Comparison of ENCODE assay signal across 8 cellular contexts in the genomic region with DNA sequence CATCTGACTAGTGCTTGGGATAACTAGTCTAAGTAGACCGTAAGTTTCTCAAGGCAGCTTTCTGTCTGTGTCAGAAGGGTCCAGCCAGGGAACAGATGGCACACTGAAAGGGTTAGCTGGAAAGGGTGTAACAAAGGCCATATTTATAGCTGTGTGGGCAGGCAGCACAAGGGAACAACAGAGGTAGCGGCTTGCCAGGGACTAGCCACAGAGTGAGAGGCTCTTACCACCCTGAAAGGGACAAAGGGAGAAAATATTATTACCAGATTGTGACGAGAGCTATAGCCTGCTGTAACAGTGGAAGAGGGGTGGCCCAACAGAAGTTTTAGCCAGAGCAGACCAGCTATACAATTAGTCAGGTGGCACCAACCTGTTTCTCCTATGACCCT.
DNase-seq lines count a peak whose midpoint lies in the region; ATAC-seq and TF ChIP-seq lines count a peak whose summit lies in the region.
"Had no signal": no experiment of that assay in that cellular context is flagged by ENCODE, and none has a peak within 500 bp of the region (broad histone marks: within the 10 kb centered on the region; RNA-seq: fewer than 3 reads in every experiment).

No MANE protein-coding gene starts in this region.

- H3K4me3 Mint-ChIP-seq in stimulated activated effector memory CD8-positive, alpha-beta T cell treated with anti-CD3 and anti-CD28 coated beads, Interleukin-12 subunit alpha, Interleukin-12 subunit beta, amount 100 ng/mL, for 72 hours = no peak overlapping the region
- no peak overlapping the region for H3K4me3 Mint-ChIP-seq in activated CD4-positive, alpha-beta T cell treated with anti-CD3 and anti-CD28 coated beads, Interleukin-2, amount 10 ng/mL, durations not matched to agents 7 days and 5 days

- no peaks in the 10 kb centered on the region for H3K27me3 ChIP-seq in adrenal gland

- H3K4me3 ChIP-seq in adrenal gland = no peak overlapping the region

- 65 to 89% (median 85%) methylated on average over 3 of the region's 3 CpGs for WGBS in adrenal gland, 4 donors

- no peak for TF ChIP-seq CTCF in adrenal gland (IDR thresholded peaks at IDR 0.05)

- no peak for TF ChIP-seq POLR2A in adrenal gland (IDR thresholded peaks at IDR 0.05)

- DNase-seq in adrenal gland = no peak
- DNase-seq in stimulated activated effector memory CD8-positive, alpha-beta T cell treated with anti-CD3 and anti-CD28 coated beads, Interleukin-12 subunit alpha, Interleukin-12 subunit beta, amount 100 ng/mL, for 72 hours (ENCODE audit: low spot score in 2 of 2) = no peak
- DNase-seq in activated naive CD4-positive, alpha-beta T cell treated with anti-CD3 and anti-CD28 coated beads, Interleukin-2, amount 50 U/mL, for 16 hours = no peak
- DNase-seq in epidermal melanocyte (ENCODE audit: insufficient read length, low spot score) = no peak
- no peak for DNase-seq in activated CD4-positive, alpha-beta T cell treated with anti-CD3 and anti-CD28 coated beads, Interleukin-2, amount 10 ng/mL, durations not matched to agents 7 days and 5 days
- DNase-seq: SW 1271 had no signal

- peaks cover 1% of the 10 kb centered on the region for H3K27me3 Mint-ChIP-seq in activated CD4-positive, alpha-beta T cell treated with anti-CD3 and anti-CD28 coated beads, Interleukin-2, amount 10 ng/mL, durations not matched to agents 7 days and 5 days

- intact Hi-C loops in adrenal gland (cut with DNase I) = loop anchor here in 1 of 2 donors (10.0 kb wide), 1 partner anchor 49 kb away; no protein-coding TSS in a partner anchor

- no peaks in the 10 kb centered on the region for H3K9me3 ChIP-seq in adrenal gland (replicated peaks in 1 of 3)

- no peaks in the 10 kb centered on the region for H3K36me3 Mint-ChIP-seq in stimulated activated effector memory CD8-positive, alpha-beta T cell treated with anti-CD3 and anti-CD28 coated beads, Interleukin-12 subunit alpha, Interleukin-12 subunit beta, amount 100 ng/mL, for 72 hours
- H3K36me3 Mint-ChIP-seq in activated CD4-positive, alpha-beta T cell treated with anti-CD3 and anti-CD28 coated beads, Interleukin-2, amount 10 ng/mL, durations not matched to agents 7 days and 5 days (ENCODE audit: low read depth) = no peaks in the 10 kb centered on the region

- peaks cover 8 to 13% of the 10 kb centered on the region in 2 donors for H3K4me1 ChIP-seq in adrenal gland (replicated peaks in 1 of 2)

- H3K36me3 ChIP-seq in adrenal gland (replicated peaks in 1 of 2) = no peaks in the 10 kb centered on the region

- peak overlapping the region; percentile 17 to 89 (median 83) for H3K27ac ChIP-seq in adrenal gland

- H3K27ac Mint-ChIP-seq in stimulated activated effector memory CD8-positive, alpha-beta T cell treated with anti-CD3 and anti-CD28 coated beads, Interleukin-12 subunit alpha, Interleukin-12 subunit beta, amount 100 ng/mL, for 72 hours = no peak overlapping the region
- H3K27ac Mint-ChIP-seq in activated CD4-positive, alpha-beta T cell treated with anti-CD3 and anti-CD28 coated beads, Interleukin-2, amount 10 ng/mL, durations not matched to agents 7 days and 5 days = no peak overlapping the region

- POLR2A ChIA-PET in activated CD4-positive, alpha-beta T cell treated with anti-CD3 and anti-CD28 coated beads, Interleukin-2, amount 10 ng/mL, durations not matched to agents 7 days and 5 days (lab: Charles Lee) = no interaction called here

- CTCF ChIA-PET in activated CD4-positive, alpha-beta T cell treated with anti-CD3 and anti-CD28 coated beads, Interleukin-2, amount 10 ng/mL, durations not matched to agents 7 days and 5 days (lab: Charles Lee) = interaction anchor here (0.8 kb wide), 1 partner anchor 10 kb away, joined by 3 read pairs; no protein-coding TSS in a partner anchor

- H3K9me3 Mint-ChIP-seq in stimulated activated effector memory CD8-positive, alpha-beta T cell treated with anti-CD3 and anti-CD28 coated beads, Interleukin-12 subunit alpha, Interleukin-12 subunit beta, amount 100 ng/mL, for 72 hours = no peaks in the 10 kb centered on the region
- no peaks in the 10 kb centered on the region for H3K9me3 Mint-ChIP-seq in activated CD4-positive, alpha-beta T cell treated with anti-CD3 and anti-CD28 coated beads, Interleukin-2, amount 10 ng/mL, durations not matched to agents 7 days and 5 days

- ATAC-seq in GM19438 (IDR thresholded peaks at IDR 0.05; ENCODE audit: low read depth, unreplicated experiment) (peak; percentile 15), HG03060 (IDR thresholded peaks at IDR 0.05; ENCODE audit: low read depth, unreplicated experiment) (peak; percentile 2)
- ATAC-seq in stimulated activated effector memory CD8-positive, alpha-beta T cell treated with anti-CD3 and anti-CD28 coated beads, Interleukin-12 subunit alpha, Interleukin-12 subunit beta, amount 100 ng/mL, for 72 hours = peak; percentile 22

- H3K4me1 Mint-ChIP-seq in stimulated activated effector memory CD8-positive, alpha-beta T cell treated with anti-CD3 and anti-CD28 coated beads, Interleukin-12 subunit alpha, Interleukin-12 subunit beta, amount 100 ng/mL, for 72 hours = no peaks in the 10 kb centered on the region
- no peaks in the 10 kb centered on the region for H3K4me1 Mint-ChIP-seq in activated CD4-positive, alpha-beta T cell treated with anti-CD3 and anti-CD28 coated beads, Interleukin-2, amount 10 ng/mL, durations not matched to agents 7 days and 5 days
